ENCODE assay signal across 8 cellular contexts in genomic region chr2:55616509-55617159, GRCh38. TPM values are rescaled to one million over a fixed set of nuclear protein-coding genes. Genes with fewer than 3 reads are reported as not detected.
DNase-seq lines count a peak whose midpoint lies in the region; ATAC-seq, FAIRE-seq and TF ChIP-seq lines count a peak whose summit lies in the region.

No MANE protein-coding gene starts in this region.

- H3K27ac ChIP-seq in ACC112 (ENCODE audit: low read depth, low read length) (peak overlapping the region; percentile 90), endothelial cell of umbilical vein (ENCODE audit: insufficient read depth, low read depth, low read length) (peak overlapping the region; percentile 75)

- no peak for TF ChIP-seq CTCF in GM12864 (IDR thresholded peaks at IDR 0.05; ENCODE audit: low read depth, low read length, missing control alignments)
- TF ChIP-seq CTCF in endothelial cell of umbilical vein (IDR thresholded peaks at IDR 0.05; ENCODE audit: extremely low read depth in 1 of 2, insufficient read depth in 1 of 2, low read depth in 1 of 2, low read length in 2 of 2) = no peak

- dilution Hi-C loops in endothelial cell of umbilical vein (cut with MboI; ENCODE audit: extremely low pct_ligation_motif_present, low sequenced_read_pairs) = no loop called here

- TF ChIP-seq POLR2A in endothelial cell of umbilical vein (IDR thresholded peaks at IDR 0.05; ENCODE audit: low read depth, low read length) = peak; percentile 3

- BruUV-seq in endothelial cell of umbilical vein (replicated peaks; lab: Mats Ljungman, UMichigan) = no TSS peak

- peak overlapping the region; percentile 93 for H3K4me2 ChIP-seq in endothelial cell of umbilical vein (ENCODE audit: insufficient read depth, low read length)

- POLR2A ChIA-PET in endothelial cell of umbilical vein (lab: Charles Lee) = interaction anchor here (0.6 kb wide), 1 partner anchor 54 kb away, joined by 3 read pairs; no protein-coding TSS in a partner anchor

- DNase-seq in GM12864 (ENCODE audit: low read depth) (no peak), NCI-H2107 treated with DMSO at 0.1 percent for 48 hours (lab: John Stamatoyannopoulos, UW; ENCODE audit: unreplicated experiment) (peak; percentile 70), endothelial cell of umbilical vein (ENCODE audit: low read depth, low spot score) (peak; percentile 71), posterior cingulate gyrus (no peak)
- peak; percentile 42 for DNase-seq in activated CD4-positive, alpha-beta T cell treated with anti-CD3 and anti-CD28 coated beads for 48 hours

- H3K4me1 ChIP-seq in ACC112 (ENCODE audit: control insufficient read depth, insufficient read depth, low read length, unreplicated experiment) = peaks cover 13% of the 10 kb centered on the region
- peaks cover 24% of the 10 kb centered on the region for H3K4me1 ChIP-seq in endothelial cell of umbilical vein (ENCODE audit: control insufficient read depth, extremely low read depth, insufficient read depth, low read length)
- peaks cover 7% of the 10 kb centered on the region for H3K4me1 ChIP-seq in mucosa of stomach (ENCODE audit: control insufficient read depth, insufficient read depth, low read length)

- H3K27me3 ChIP-seq in ACC112 (ENCODE audit: insufficient read depth, low read length) (no peaks in the 10 kb centered on the region), endothelial cell of umbilical vein (ENCODE audit: control insufficient read depth in 2 of 2, insufficient read depth in 2 of 2, low read length in 2 of 2) (no peaks in the 10 kb centered on the region), mucosa of stomach (ENCODE audit: control insufficient read depth, insufficient read depth, low read length) (no peaks in the 10 kb centered on the region)

- H3K36me3 ChIP-seq in ACC112 (ENCODE audit: insufficient read depth, low read length) (peaks cover 18% of the 10 kb centered on the region; the same call in 1 of the 2 replicates), endothelial cell of umbilical vein (ENCODE audit: control insufficient read depth in 2 of 2, extremely low read depth in 1 of 2, insufficient read depth in 2 of 2, low read length in 2 of 2) (peaks cover 0 to 4% of the 10 kb centered on the region in 2 experiments), mucosa of stomach (ENCODE audit: control insufficient read depth, insufficient read depth, low read length) (peaks cover 4% of the 10 kb centered on the region)

- H4K20me1 ChIP-seq in endothelial cell of umbilical vein (replicated peaks; ENCODE audit: control insufficient read depth, extremely low read depth, insufficient read depth, low read length) = no peaks in the 10 kb centered on the region

- H3K79me2 ChIP-seq in ACC112 (ENCODE audit: control insufficient read depth, insufficient read depth, low read length, unreplicated experiment) (peaks cover 73% of the 10 kb centered on the region), endothelial cell of umbilical vein (ENCODE audit: control insufficient read depth, insufficient read depth, low read length) (peaks cover 74% of the 10 kb centered on the region)

- no peaks in the 10 kb centered on the region for H3K9me3 ChIP-seq in endothelial cell of umbilical vein (replicated peaks; ENCODE audit: control insufficient read depth, insufficient read depth, low read length)
- H3K9me3 ChIP-seq in mucosa of stomach (ENCODE audit: control insufficient read depth, low read length) = no peaks in the 10 kb centered on the region

- intact Hi-C loops in endothelial cell of umbilical vein (cut with micrococcal nuclease) = loop anchor here (1.0 to 2.0 kb wide), 6 partner anchors 32 to 394 kb away; partner anchors contain the start of gene CFAP36
- intact Hi-C loops in posterior cingulate gyrus (cut with DNase I) = loop anchor here (2.0 to 10.0 kb wide), 3 partner anchors 76 to 202 kb away; partner anchors contain the start of genes CCDC88A, CFAP36 and PNPT1

- H3K4me3 ChIP-seq in ACC112 (ENCODE audit: low read depth, low read length) = peak overlapping the region; percentile 94
- peak overlapping the region; percentile 98 for H3K4me3 ChIP-seq in GM12864 (ENCODE audit: low read depth, low read length)
- peak overlapping the region; percentile 64 to 98 (median 89) for H3K4me3 ChIP-seq in endothelial cell of umbilical vein (replicated peaks in 1 of 3; ENCODE audit: insufficient read depth in 1 of 3, low read depth in 1 of 3, low read length in 3 of 3)
- H3K4me3 ChIP-seq in mucosa of stomach (ENCODE audit: low read length) = peak overlapping the region; percentile 99

- H3K9me1 ChIP-seq in endothelial cell of umbilical vein (replicated peaks; ENCODE audit: control insufficient read depth, extremely low read depth, insufficient read depth, low read length) = no peaks in the 10 kb centered on the region

- no peak for FAIRE-seq in endothelial cell of umbilical vein (lab: Jason Lieb, UNC)

- H2AFZ ChIP-seq in ACC112 (ENCODE audit: low read length, unreplicated experiment) (peak overlapping the region; percentile 47), endothelial cell of umbilical vein (ENCODE audit: low read depth, low read length) (peak overlapping the region; percentile 60)

- peak; percentile 27 for ATAC-seq in HG02938 (IDR thresholded peaks at IDR 0.05; ENCODE audit: unreplicated experiment)

- H3K9ac ChIP-seq in endothelial cell of umbilical vein (replicated peaks; ENCODE audit: extremely low read depth, insufficient read depth, low read length) (peak overlapping the region; percentile 95), mucosa of stomach (ENCODE audit: low read length) (peak overlapping the region; percentile 100)

- CTCF ChIA-PET in endothelial cell of umbilical vein (lab: Charles Lee) = interaction anchor here (1.3 kb wide), 2 partner anchors 35 to 348 kb away, joined by 3 read pairs; partner anchors contain the start of gene MTIF2

TF ChIP-seq in endothelial cell of umbilical vein, 7 proteins besides CTCF, POLR2A, EP300 and RAD21:
- TF ChIP-seq JUN (IDR thresholded peaks at IDR 0.05; ENCODE audit: borderline replicate concordance, insufficient read depth, insufficient read length, low read depth) (no peak), POLR2AphosphoS5 (IDR thresholded peaks at IDR 0.05; ENCODE audit: insufficient read depth, low read depth, low read length) (no peak), FOS (IDR thresholded peaks at IDR 0.05; ENCODE audit: borderline replicate concordance, insufficient read depth, low read length) (no peak), EZH2 (IDR thresholded peaks at IDR 0.05; ENCODE audit: borderline replicate concordance, low read depth, low read length, severe bottlenecking) (no peak), MYC (IDR thresholded peaks at IDR 0.05; ENCODE audit: low read depth, low read length) (no peak), GATA2 (IDR thresholded peaks at IDR 0.05; ENCODE audit: insufficient read depth, insufficient read length, low read depth, low read length) (no peak)
- TF ChIP-seq, protein P1, sequence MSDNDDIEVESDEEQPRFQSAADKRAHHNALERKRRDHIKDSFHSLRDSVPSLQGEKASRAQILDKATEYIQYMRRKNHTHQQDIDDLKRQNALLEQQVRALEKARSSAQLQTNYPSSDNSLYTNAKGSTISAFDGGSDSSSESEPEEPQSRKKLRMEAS (IDR thresholded peaks at IDR 0.05; ENCODE audit: insufficient read depth, insufficient read length) = no peak

RNA-seq across cellular contexts. Expression of gene PPP4R3B, which starts 0.8 kb away (rescaled TPM):
- total RNA-seq in endothelial cell of umbilical vein = 49.0 and 51.5 TPM in 2 replicates
- polyA plus RNA-seq in endothelial cell of umbilical vein = 9.4 and 11.2 TPM in 2 replicates
- 14.5 and 14.6 TPM in 2 replicates for polyA plus RNA-seq in endothelial cell of umbilical vein (2011; cell fraction: cytosol; rRNA removed)
- polyA plus RNA-seq in endothelial cell of umbilical vein (2011; cell fraction: nucleus; rRNA removed) = 22.5 and 31.5 TPM in 2 replicates
- polyA plus RNA-seq in endothelial cell of umbilical vein (2012) = 27.6 and 37.3 TPM in 2 replicates
- polyA minus RNA-seq in endothelial cell of umbilical vein = 15.4 and 17.8 TPM in 2 replicates
- 30.7 TPM for polyA minus RNA-seq in endothelial cell of umbilical vein (2011; cell fraction: cytosol; rRNA and poly(A)+ RNA removed)
- polyA minus RNA-seq in endothelial cell of umbilical vein (2011; cell fraction: nucleus; rRNA and poly(A)+ RNA removed) = 36.4 and 45.9 TPM in 2 replicates

Comparison
In these comparisons a context has a peak if more than half of its experiments do, and no peak if none do; other contexts are left out.
1. DNase-seq: peak in NCI-H2107 treated with DMSO at 0.1 percent for 48 hours (single experiment), activated CD4-positive, alpha-beta T cell treated with anti-CD3 and anti-CD28 coated beads for 48 hours (single experiment) and endothelial cell of umbilical vein (single experiment); none in GM12864 (single experiment) and posterior cingulate gyrus (0 of 10).
2. Peak in every context shown above with its lines, with median percentiles within 50 percentile points of each other: H3K4me3 ChIP-seq.